ENCODE assay signal across 1 cellular context in the genomic region with DNA sequence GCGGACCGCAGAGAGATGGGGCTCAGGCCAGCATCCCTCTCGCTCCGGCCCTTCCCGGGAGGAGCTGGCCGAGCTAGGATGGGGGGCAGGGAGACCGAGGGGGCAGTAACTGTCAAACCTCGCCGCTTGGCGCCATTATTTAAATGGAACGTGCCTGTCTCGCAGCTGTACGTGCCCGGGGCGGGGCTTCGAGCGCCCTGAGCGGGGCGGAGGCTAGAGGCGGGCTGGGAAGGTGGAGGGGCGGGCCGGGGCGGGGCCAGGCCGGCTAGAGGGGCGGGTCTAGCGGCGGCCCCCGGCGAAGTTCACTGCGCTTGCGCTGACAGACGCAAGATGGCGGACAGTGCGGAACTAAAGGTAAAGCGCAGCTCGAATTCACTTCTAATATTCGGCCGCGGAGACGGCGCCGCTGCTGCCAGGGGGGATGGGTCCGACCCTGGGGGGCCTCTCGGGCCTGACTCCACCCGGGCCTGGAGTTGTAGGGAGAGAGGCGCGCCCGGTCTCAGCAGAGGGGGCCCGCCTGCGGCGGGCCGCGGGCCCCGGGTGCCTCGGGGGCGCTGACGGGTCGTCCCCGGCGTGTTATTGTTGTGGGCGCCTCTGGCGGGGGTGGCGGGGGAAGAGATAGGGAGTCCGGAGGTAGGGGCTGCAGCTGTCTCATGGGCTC.
TF ChIP-seq lines count a peak whose summit lies in the region.

Gene PIAS1, plus strand, starts transcription at position 319 of the 661 bp plus-strand sequence. Its CDS starts 12 bp downstream, at position 331.

TF ChIP-seq in GM23338, 12 proteins besides CTCF, POLR2A, EP300 and RAD21 (continued from another document):
- TF ChIP-seq, protein P1, sequence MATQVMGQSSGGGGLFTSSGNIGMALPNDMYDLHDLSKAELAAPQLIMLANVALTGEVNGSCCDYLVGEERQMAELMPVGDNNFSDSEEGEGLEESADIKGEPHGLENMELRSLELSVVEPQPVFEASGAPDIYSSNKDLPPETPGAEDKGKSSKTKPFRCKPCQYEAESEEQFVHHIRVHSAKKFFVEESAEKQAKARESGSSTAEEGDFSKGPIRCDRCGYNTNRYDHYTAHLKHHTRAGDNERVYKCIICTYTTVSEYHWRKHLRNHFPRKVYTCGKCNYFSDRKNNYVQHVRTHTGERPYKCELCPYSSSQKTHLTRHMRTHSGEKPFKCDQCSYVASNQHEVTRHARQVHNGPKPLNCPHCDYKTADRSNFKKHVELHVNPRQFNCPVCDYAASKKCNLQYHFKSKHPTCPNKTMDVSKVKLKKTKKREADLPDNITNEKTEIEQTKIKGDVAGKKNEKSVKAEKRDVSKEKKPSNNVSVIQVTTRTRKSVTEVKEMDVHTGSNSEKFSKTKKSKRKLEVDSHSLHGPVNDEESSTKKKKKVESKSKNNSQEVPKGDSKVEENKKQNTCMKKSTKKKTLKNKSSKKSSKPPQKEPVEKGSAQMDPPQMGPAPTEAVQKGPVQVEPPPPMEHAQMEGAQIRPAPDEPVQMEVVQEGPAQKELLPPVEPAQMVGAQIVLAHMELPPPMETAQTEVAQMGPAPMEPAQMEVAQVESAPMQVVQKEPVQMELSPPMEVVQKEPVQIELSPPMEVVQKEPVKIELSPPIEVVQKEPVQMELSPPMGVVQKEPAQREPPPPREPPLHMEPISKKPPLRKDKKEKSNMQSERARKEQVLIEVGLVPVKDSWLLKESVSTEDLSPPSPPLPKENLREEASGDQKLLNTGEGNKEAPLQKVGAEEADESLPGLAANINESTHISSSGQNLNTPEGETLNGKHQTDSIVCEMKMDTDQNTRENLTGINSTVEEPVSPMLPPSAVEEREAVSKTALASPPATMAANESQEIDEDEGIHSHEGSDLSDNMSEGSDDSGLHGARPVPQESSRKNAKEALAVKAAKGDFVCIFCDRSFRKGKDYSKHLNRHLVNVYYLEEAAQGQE (IDR thresholded peaks at IDR 0.05; ENCODE audit: unreplicated experiment) = no peak
